ENCODE assay signal across 14 cellular contexts in genomic region chr5:90747175-90747574, GRCh38.
DNase-seq lines count a peak whose midpoint lies in the region; ATAC-seq lines count a peak whose summit lies in the region.
"Had no signal": no experiment of that assay in that cellular context is flagged by ENCODE, and none has a peak within 500 bp of the region (broad histone marks: within the 10 kb centered on the region; RNA-seq: fewer than 3 reads in every experiment).

No MANE protein-coding gene starts in this region.

- DNase-seq in COLO829 (ENCODE audit: low spot score), result peak; percentile 11
- peak; percentile 16 for DNase-seq in T1000 (lab: John Stamatoyannopoulos, UW)
- peak; percentile 26 for DNase-seq in iPS-NIHi11 (ENCODE audit: low spot score)
- DNase-seq in sciatic nerve (ENCODE audit: low spot score), result no peak
- DNase-seq in cerebellar nuclear complex (lab: John Stamatoyannopoulos, UW), result no peak
- DNase-seq: activated B cell treated with CpG ODN at 0.5 μM for 24 hours; activated naive CD4-positive, alpha-beta T cell treated with anti-CD3 and anti-CD28 coated beads, Interleukin-2, amount 10 ng/mL, durations not matched to agents 7 days and 5 days; Caco-2; foreskin fibroblast; nucleus accumbens; stimulated activated naive CD8-positive, alpha-beta T cell treated with anti-CD3 and anti-CD28 coated beads, Interleukin-15, Interleukin-2, amounts not matched to agents 100 U/mL and 50 U/mL, for 24 hours had no signal

- ATAC-seq in HG03442 (IDR thresholded peaks at IDR 0.05; ENCODE audit: unreplicated experiment) (peak; percentile 58), sciatic nerve (no peak), HG02763 (IDR thresholded peaks at IDR 0.05; ENCODE audit: unreplicated experiment) (no peak), GM21515 (IDR thresholded peaks at IDR 0.05; ENCODE audit: unreplicated experiment) (no peak)
- ATAC-seq: stimulated activated naive CD8-positive, alpha-beta T cell treated with anti-CD3 and anti-CD28 coated beads, Interleukin-15, Interleukin-2, amounts not matched to agents 100 U/mL and 50 U/mL, for 24 hours had no signal

- intact Hi-C loops in sciatic nerve (cut with DNase I), result no loop called here

Comparison
In these comparisons a context has a peak if more than half of its experiments do, and no peak if none do; other contexts are left out.
1. DNase-seq: peak in COLO829 (single experiment), T1000 (single experiment) and iPS-NIHi11 (single experiment); none in sciatic nerve (single experiment) and cerebellar nuclear complex (0 of 2).